In the genomic region with DNA sequence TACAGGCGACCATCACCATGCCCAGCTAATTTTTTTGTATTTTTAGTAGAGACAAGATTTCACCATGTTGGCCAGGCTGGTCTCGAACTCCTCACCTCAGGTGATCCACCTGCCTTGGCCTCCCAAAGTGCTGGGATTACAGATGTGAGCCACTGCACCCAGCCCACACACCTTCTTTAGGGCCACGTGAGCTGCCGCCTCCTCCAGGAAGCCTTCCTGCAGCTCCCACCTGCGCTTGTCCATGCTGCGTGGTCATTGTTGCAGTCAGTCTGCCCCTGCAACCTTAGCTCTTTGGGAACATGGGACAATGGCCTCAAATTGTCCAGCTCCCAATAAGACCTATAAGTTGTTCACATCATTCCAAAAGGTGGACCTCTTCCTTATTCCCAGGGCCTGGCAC, we compare ENCODE assay signal across 4 cellular contexts. TPM values are rescaled to one million over a fixed set of nuclear protein-coding genes. Genes with fewer than 3 reads are reported as not detected.
"Had no signal": no experiment of that assay in that cellular context is flagged by ENCODE, and none has a peak within 500 bp of the region (broad histone marks: within the 10 kb centered on the region; RNA-seq: fewer than 3 reads in every experiment).

No MANE protein-coding gene starts in this region.

RNA-seq across cellular contexts. Expression of a gene that starts 10.3 kb away (rescaled TPM):
- total RNA-seq: GM23248, H4, H7, IMR-90 had no signal
- polyA plus RNA-seq: GM23248, IMR-90 had no signal
